In the genomic region with DNA sequence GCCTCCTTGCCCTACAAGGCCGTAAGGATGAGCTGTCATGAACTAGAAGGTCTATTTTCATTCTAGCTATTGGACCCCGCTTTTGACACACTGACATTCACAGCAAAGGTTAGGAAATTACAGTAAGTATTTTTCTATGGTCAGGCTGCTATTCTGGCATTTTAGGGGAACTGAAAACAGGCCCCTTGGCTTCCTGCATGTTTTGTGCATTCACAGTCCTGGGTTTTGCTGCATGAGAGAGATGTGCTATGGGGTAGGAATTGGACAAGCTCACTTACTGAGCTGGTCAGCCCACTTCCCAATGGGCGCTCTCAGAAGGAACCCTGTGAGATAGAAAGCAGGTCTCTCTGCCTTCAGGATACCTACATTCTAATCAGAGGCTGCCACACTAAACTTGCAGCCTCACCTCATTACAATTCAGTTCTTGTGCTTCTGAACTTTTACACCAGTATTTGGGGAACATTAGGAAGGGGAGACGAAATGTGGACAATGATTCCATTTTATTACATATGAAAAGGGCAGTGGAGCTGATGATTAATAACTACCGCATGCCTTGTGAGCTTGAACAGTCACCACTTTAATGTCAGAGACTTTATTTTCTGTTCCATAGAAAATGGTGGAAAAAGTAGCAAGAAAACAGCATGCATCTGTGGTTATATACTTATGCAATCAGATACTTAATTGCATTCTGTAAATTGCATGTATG, we compare ENCODE assay signal across 13 cellular contexts.
DNase-seq lines count a peak whose midpoint lies in the region; ATAC-seq lines count a peak whose summit lies in the region.
"Had no signal": no experiment of that assay in that cellular context is flagged by ENCODE, and none has a peak within 500 bp of the region (broad histone marks: within the 10 kb centered on the region; RNA-seq: fewer than 3 reads in every experiment).

No MANE protein-coding gene starts in this region.

- no peaks in the 10 kb centered on the region for H3K27me3 ChIP-seq in right cardiac atrium (ENCODE audit: control insufficient read depth, insufficient read depth)
- H3K27me3 ChIP-seq: transverse colon had no signal

- H3K9me3 ChIP-seq in right cardiac atrium (ENCODE audit: control insufficient read depth, low read length) = no peaks in the 10 kb centered on the region
- H3K9me3 ChIP-seq: psoas muscle, transverse colon had no signal

- H3K4me1 Mint-ChIP-seq in activated T-helper 2 cell treated with anti-CD3 and anti-CD28 coated beads, Interferon-gamma antibody, Interleukin-2, Interleukin-4, amounts not matched to agents 10 μg/mL and 5 μg/mL and 100 μg/mL, durations not matched to agents 14 hours and 24 hours and 36 hours (ENCODE audit: low read depth) = peaks cover 68% of the 10 kb centered on the region
- H3K4me1 Mint-ChIP-seq in natural killer cell treated with Interleukin-12 subunit alpha and Interleukin-12 subunit beta and Interleukin-15 and Interleukin-18, amount 100 ng/mL, for 72 hours (ENCODE audit: low read depth in 2 of 2) = peaks cover 24 to 30% of the 10 kb centered on the region in 2 donors

- H3K27ac ChIP-seq in right cardiac atrium (ENCODE audit: low read length) = no peak overlapping the region
- H3K27ac ChIP-seq: PC-9, psoas muscle had no signal

- H3K4me3 ChIP-seq in right cardiac atrium (ENCODE audit: low read length) = no peak overlapping the region
- H3K4me3 ChIP-seq: PC-9, psoas muscle, transverse colon had no signal

- 84% methylated on average over 5 of the region's 5 CpGs for WGBS in right cardiac atrium

- DNase-seq in left ventricle myocardium superior = no peak
- DNase-seq in right cardiac atrium = no peak
- DNase-seq in activated T-helper 2 cell treated with anti-CD3 and anti-CD28 coated beads, Interferon-gamma antibody, Interleukin-2, Interleukin-4, amounts not matched to agents 10 μg/mL and 5 μg/mL and 100 μg/mL, durations not matched to agents 14 hours and 24 hours and 36 hours (ENCODE audit: low spot score) = no peak
- DNase-seq in NAMALWA (ENCODE audit: low spot score) = no peak
- DNase-seq in natural killer cell treated with Interleukin-12 subunit alpha and Interleukin-12 subunit beta and Interleukin-15 and Interleukin-18, amount 100 ng/mL, for 72 hours (ENCODE audit: low spot score) = no peak
- no peak for DNase-seq in activated CD8-positive, alpha-beta memory T cell treated with anti-CD3 and anti-CD28 coated beads, Interleukin-2, amount 50 U/mL, for 48 hours
- no peak for DNase-seq in activated T-cell treated with anti-CD3 and anti-CD28 coated beads for 4 hours
- DNase-seq: activated naive CD4-positive, alpha-beta T cell treated with anti-CD3 and anti-CD28 coated beads, Interleukin-2, amount 10 ng/mL, durations not matched to agents 7 days and 5 days; DMS 273 treated with DMSO at 0.1 percent for 48 hours; psoas muscle; transverse colon had no signal

- peaks cover 2% of the 10 kb centered on the region for H3K4me1 ChIP-seq in right cardiac atrium (ENCODE audit: control insufficient read depth, insufficient read depth, low read length)
- H3K4me1 ChIP-seq: psoas muscle had no signal

- ATAC-seq in left ventricle myocardium superior (peak; percentile 9), right cardiac atrium (no peak), HG03565 (IDR thresholded peaks at IDR 0.05; ENCODE audit: unreplicated experiment) (peak; percentile 35)
- no peak for ATAC-seq in natural killer cell treated with Interleukin-12 subunit alpha and Interleukin-12 subunit beta and Interleukin-15 and Interleukin-18, amount 100 ng/mL, for 72 hours
- ATAC-seq: psoas muscle had no signal

- H3K27ac Mint-ChIP-seq in activated T-helper 2 cell treated with anti-CD3 and anti-CD28 coated beads, Interferon-gamma antibody, Interleukin-2, Interleukin-4, amounts not matched to agents 10 μg/mL and 5 μg/mL and 100 μg/mL, durations not matched to agents 14 hours and 24 hours and 36 hours = peak overlapping the region; percentile 69
- H3K27ac Mint-ChIP-seq in natural killer cell treated with Interleukin-12 subunit alpha and Interleukin-12 subunit beta and Interleukin-15 and Interleukin-18, amount 100 ng/mL, for 72 hours = peak overlapping the region in 1 of 2 donors; percentile 88

- H3K9me3 Mint-ChIP-seq in activated T-helper 2 cell treated with anti-CD3 and anti-CD28 coated beads, Interferon-gamma antibody, Interleukin-2, Interleukin-4, amounts not matched to agents 10 μg/mL and 5 μg/mL and 100 μg/mL, durations not matched to agents 14 hours and 24 hours and 36 hours = no peaks in the 10 kb centered on the region
- H3K9me3 Mint-ChIP-seq in natural killer cell treated with Interleukin-12 subunit alpha and Interleukin-12 subunit beta and Interleukin-15 and Interleukin-18, amount 100 ng/mL, for 72 hours = no peaks in the 10 kb centered on the region

- H3K4me3 Mint-ChIP-seq in activated T-helper 2 cell treated with anti-CD3 and anti-CD28 coated beads, Interferon-gamma antibody, Interleukin-2, Interleukin-4, amounts not matched to agents 10 μg/mL and 5 μg/mL and 100 μg/mL, durations not matched to agents 14 hours and 24 hours and 36 hours (ENCODE audit: low read depth) = no peak overlapping the region
- H3K4me3 Mint-ChIP-seq in natural killer cell treated with Interleukin-12 subunit alpha and Interleukin-12 subunit beta and Interleukin-15 and Interleukin-18, amount 100 ng/mL, for 72 hours = no peak overlapping the region
- H3K4me3 Mint-ChIP-seq: activated naive CD4-positive, alpha-beta T cell treated with anti-CD3 and anti-CD28 coated beads, Interleukin-2, amount 10 ng/mL, durations not matched to agents 7 days and 5 days had no signal

- peaks cover 23% of the 10 kb centered on the region for H3K36me3 Mint-ChIP-seq in activated T-helper 2 cell treated with anti-CD3 and anti-CD28 coated beads, Interferon-gamma antibody, Interleukin-2, Interleukin-4, amounts not matched to agents 10 μg/mL and 5 μg/mL and 100 μg/mL, durations not matched to agents 14 hours and 24 hours and 36 hours (ENCODE audit: low read depth)
- no peaks in the 10 kb centered on the region for H3K36me3 Mint-ChIP-seq in natural killer cell treated with Interleukin-12 subunit alpha and Interleukin-12 subunit beta and Interleukin-15 and Interleukin-18, amount 100 ng/mL, for 72 hours

- intact Hi-C loops in left ventricle myocardium superior (cut with micrococcal nuclease) = no loop called here
- intact Hi-C loops in right cardiac atrium (cut with DNase I) = no loop called here
- intact Hi-C loops in activated T-helper 2 cell treated with anti-CD3 and anti-CD28 coated beads, Interferon-gamma antibody, Interleukin-2, Interleukin-4, amounts not matched to agents 10 μg/mL and 5 μg/mL and 100 μg/mL, durations not matched to agents 14 hours and 24 hours and 36 hours (cut with micrococcal nuclease) = loop anchor here (5.0 kb wide), 3 partner anchors 106 to 286 kb away; no protein-coding TSS in a partner anchor

- H3K27me3 Mint-ChIP-seq in activated T-helper 2 cell treated with anti-CD3 and anti-CD28 coated beads, Interferon-gamma antibody, Interleukin-2, Interleukin-4, amounts not matched to agents 10 μg/mL and 5 μg/mL and 100 μg/mL, durations not matched to agents 14 hours and 24 hours and 36 hours (ENCODE audit: low read depth) = no peaks in the 10 kb centered on the region
- H3K27me3 Mint-ChIP-seq in natural killer cell treated with Interleukin-12 subunit alpha and Interleukin-12 subunit beta and Interleukin-15 and Interleukin-18, amount 100 ng/mL, for 72 hours = peaks cover 0 to 3% of the 10 kb centered on the region in 2 donors
- H3K27me3 Mint-ChIP-seq: activated naive CD4-positive, alpha-beta T cell treated with anti-CD3 and anti-CD28 coated beads, Interleukin-2, amount 10 ng/mL, durations not matched to agents 7 days and 5 days had no signal

Comparison
In these comparisons a context has a peak if more than half of its experiments do, and no peak if none do; other contexts are left out.
1. ATAC-seq: peak in left ventricle myocardium superior (single experiment) and HG03565 (single experiment); none in right cardiac atrium (0 of 2) and natural killer cell treated with Interleukin-12 subunit alpha and Interleukin-12 subunit beta and Interleukin-15 and Interleukin-18, amount 100 ng/mL, for 72 hours (0 of 2).